In the genomic region with DNA sequence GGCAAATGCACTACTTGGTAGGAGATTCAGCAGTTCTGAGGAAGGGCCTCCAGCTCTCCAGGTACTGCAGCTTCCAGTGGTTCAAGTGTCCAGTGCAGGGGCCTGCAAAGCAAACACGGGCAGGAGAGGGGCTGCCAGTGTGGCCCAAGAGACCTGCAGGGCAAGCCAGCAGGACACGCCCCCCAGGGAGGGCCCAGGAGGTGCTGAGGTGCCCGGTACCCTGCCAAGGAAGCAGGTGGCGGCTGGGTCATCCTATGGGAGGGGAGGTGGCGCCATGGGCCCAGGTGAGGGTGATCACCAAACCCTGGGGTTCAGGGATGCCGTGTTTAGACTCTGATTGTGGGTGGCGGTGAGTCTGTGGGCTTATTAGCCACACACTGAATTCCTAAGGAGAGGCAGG, we compare ENCODE assay signal across 22 cellular contexts.
"Had no signal": no experiment of that assay in that cellular context is flagged by ENCODE, and none has a peak within 500 bp of the region (broad histone marks: within the 10 kb centered on the region; RNA-seq: fewer than 3 reads in every experiment).

No MANE protein-coding gene starts in this region.

- H3K4me1 ChIP-seq: heart left ventricle, psoas muscle, suprapubic skin, thyroid gland, uterus had no signal

- ATAC-seq: heart left ventricle; psoas muscle; sciatic nerve; stimulated activated naive B cell treated with anti-CD40 and anti-IgM and Interleukin-4, amounts not matched to agents 10 μg/mL and 1 μg/mL and 100 μg/mL, for 72 hours had no signal

- H3K4me3 ChIP-seq: dorsolateral prefrontal cortex, heart left ventricle, psoas muscle, suprapubic skin, thyroid gland, uterus had no signal

- H3K9me3 ChIP-seq: heart left ventricle, neutrophil, psoas muscle, suprapubic skin, thyroid gland, uterus had no signal

- H3K27ac ChIP-seq: dorsolateral prefrontal cortex, heart left ventricle, neutrophil, psoas muscle, suprapubic skin, thyroid gland, uterus had no signal

- H3K36me3 ChIP-seq: suprapubic skin, thyroid gland, uterus had no signal

- H3K4me1 Mint-ChIP-seq: mesothelial cell of epicardium, nephron had no signal

- FAIRE-seq: endometrium, frontal cortex, islet of Langerhans had no signal

- DNase-seq: cortex of kidney; dorsolateral prefrontal cortex; effector memory CD4-positive, alpha-beta T cell; heart left ventricle; hippocampal formation; kidney glomerular epithelial cell; mammary epithelial cell; psoas muscle; stimulated activated CD4-positive, alpha-beta T cell treated with anti-CD3 and anti-CD28 coated beads, Interleukin-2, amount 100 ng/mL, for 24 hours; stimulated activated CD4-positive, alpha-beta T cell treated with anti-CD3 and anti-CD28 coated beads, Interleukin-4, amount 100 ng/mL, for 4 hours; stimulated activated naive B cell treated with anti-CD40 and anti-IgM and Interleukin-4, amounts not matched to agents 10 μg/mL and 1 μg/mL and 100 μg/mL, for 72 hours; thyroid gland had no signal

- H3K27ac Mint-ChIP-seq: mesothelial cell of epicardium; nephron; stimulated activated naive B cell treated with anti-CD40 and anti-IgM and Interleukin-4, amounts not matched to agents 10 μg/mL and 1 μg/mL and 100 μg/mL, for 72 hours; type B pancreatic cell had no signal

- H3K27me3 ChIP-seq: dorsolateral prefrontal cortex, heart left ventricle, neutrophil, suprapubic skin, thyroid gland, uterus had no signal

- H3K27me3 Mint-ChIP-seq: stimulated activated naive B cell treated with anti-CD40 and anti-IgM and Interleukin-4, amounts not matched to agents 10 μg/mL and 1 μg/mL and 100 μg/mL, for 72 hours had no signal

- H3K36me3 Mint-ChIP-seq: mesothelial cell of epicardium, type B pancreatic cell had no signal

- H3K9me3 Mint-ChIP-seq: mesothelial cell of epicardium; nephron; stimulated activated naive B cell treated with anti-CD40 and anti-IgM and Interleukin-4, amounts not matched to agents 10 μg/mL and 1 μg/mL and 100 μg/mL, for 72 hours; type B pancreatic cell had no signal

- H3K4me3 Mint-ChIP-seq: mesothelial cell of epicardium; nephron; stimulated activated naive B cell treated with anti-CD40 and anti-IgM and Interleukin-4, amounts not matched to agents 10 μg/mL and 1 μg/mL and 100 μg/mL, for 72 hours; type B pancreatic cell had no signal
